Comparison of ENCODE assay signal across 34 cellular contexts in the genomic region with DNA sequence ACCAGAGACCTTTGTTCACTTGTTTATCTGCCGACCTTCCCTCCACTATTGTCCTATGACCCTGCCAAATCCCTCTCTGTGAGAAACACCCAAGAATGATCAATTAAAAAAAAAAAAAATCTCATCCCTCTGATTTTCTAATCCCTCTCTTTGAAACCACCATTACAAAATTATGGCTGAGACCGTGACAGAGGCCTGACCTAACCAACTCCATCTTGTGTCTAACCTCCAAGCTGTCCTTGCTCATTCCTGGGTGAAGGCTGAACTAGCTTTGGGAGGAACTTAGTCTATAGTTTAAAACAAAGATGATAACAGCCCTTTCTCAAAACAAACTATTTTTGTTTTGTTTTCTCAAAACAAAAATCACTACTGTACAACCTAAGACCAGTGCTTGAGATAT.
"Had no signal": no experiment of that assay in that cellular context is flagged by ENCODE, and none has a peak within 500 bp of the region (broad histone marks: within the 10 kb centered on the region; RNA-seq: fewer than 3 reads in every experiment).

No MANE protein-coding gene starts in this region.

- DNase-seq: Karpas-422, Kasumi-1, MG63, MM.1S, MV-4-11, NCI-H1048, NCI-H1092, NCI-H1092 treated with DMSO at 0.1 percent for 48 hours, NCI-H1105, NCI-H1105 treated with DMSO at 0.1 percent for 48 hours, NCI-H1417, NCI-H1417 treated with DMSO at 0.1 percent for 48 hours, NCI-H1436, NCI-H1436 treated with DMSO at 0.1 percent for 48 hours, NCI-H146, NCI-H1694, NCI-H1694 treated with DMSO at 0.1 percent for 48 hours, NCI-H187, NCI-H187 treated with DMSO at 0.1 percent for 48 hours, NCI-H1930, NCI-H2029, NCI-H2029 treated with DMSO at 0.1 percent for 48 hours, NCI-H2081, NCI-H2081 treated with DMSO at 0.1 percent for 48 hours, NCI-H2107, NCI-H2171, NCI-H2171 treated with DMSO at 0.1 percent for 48 hours, NCI-H2227 treated with DMSO at 0.1 percent for 48 hours, NCI-H226, NCI-H345, NCI-H446, NCI-H446 treated with DMSO at 0.1 percent for 48 hours, NCI-H510A had no signal

- H3K27ac ChIP-seq: KMS-11 had no signal

- H3K27me3 ChIP-seq: MG63 had no signal

- H3K4me2 ChIP-seq: KMS-11 had no signal

- H3K36me3 ChIP-seq: MG63 had no signal

- H3K9me3 ChIP-seq: MG63 had no signal

- H3K9ac ChIP-seq: KMS-11 had no signal

- H3K4me3 ChIP-seq: MG63 had no signal
